ENCODE assay signal across 1 cellular context in the genomic region with DNA sequence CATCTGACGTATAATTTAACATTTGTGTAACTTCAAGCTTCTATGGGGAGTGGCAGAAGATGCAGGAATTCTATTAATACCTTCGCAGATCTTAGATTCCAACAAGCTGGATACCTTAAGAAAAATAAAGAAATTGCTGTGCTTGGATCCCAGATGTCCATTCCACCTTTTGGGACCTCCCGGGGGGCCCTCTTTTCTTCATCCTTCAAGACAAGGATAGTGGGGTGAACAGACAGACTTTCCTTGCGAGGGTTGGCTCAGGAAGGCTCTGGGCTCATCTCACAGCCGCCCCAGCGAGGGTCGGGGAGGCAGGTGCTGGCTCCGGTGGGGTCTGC.
TF ChIP-seq lines count a peak whose summit lies in the region.

No MANE protein-coding gene starts in this region.

TF ChIP-seq in K562, 482 proteins besides CTCF, POLR2A, EP300 and RAD21:
- TF ChIP-seq KDM2B (CRISPR knock-in tag; IDR thresholded peaks at IDR 0.05) (no peak), ZNF311 (CRISPR knock-in tag; IDR thresholded peaks at IDR 0.05) (no peak), ZNF507 (tag; conservative IDR thresholded peaks at IDR 0.05) (no peak), TAF7 (tag; IDR thresholded peaks at IDR 0.05) (no peak), MAFG (tag; conservative IDR thresholded peaks at IDR 0.05) (no peak), SPI1 (IDR thresholded peaks at IDR 0.05; ENCODE audit: borderline replicate concordance, low read depth, low read length) (no peak), CHD4 (IDR thresholded peaks at IDR 0.05; ENCODE audit: insufficient read depth, insufficient replicate concordance, low read depth, low read length, poor library complexity, severe bottlenecking) (no peak), UBTF (IDR thresholded peaks at IDR 0.05; ENCODE audit: borderline replicate concordance in 1 of 2, low read depth in 2 of 2, low read length in 2 of 2) (no peak), CC2D1A (IDR thresholded peaks at IDR 0.05) (no peak), TAL1 (IDR thresholded peaks at IDR 0.05) (no peak), GTF2E2 (tag; IDR thresholded peaks at IDR 0.05) (no peak), NELFE (IDR thresholded peaks at IDR 0.05; ENCODE audit: insufficient read depth, insufficient read length) (no peak), MYC (IDR thresholded peaks at IDR 0.05; ENCODE audit: low read depth, low read length) (no peak), MYC (CRISPR knock-in tag; IDR thresholded peaks at IDR 0.05; ENCODE audit: borderline replicate concordance, low read depth) (no peak), CHD7 (IDR thresholded peaks at IDR 0.05; ENCODE audit: low read depth, low read length) (no peak), HOXB6 (CRISPR knock-in tag; IDR thresholded peaks at IDR 0.05; ENCODE audit: borderline replicate concordance) (no peak), ZNF609 (CRISPR knock-in tag; IDR thresholded peaks at IDR 0.05; ENCODE audit: borderline replicate concordance) (no peak), ZNF347 (CRISPR knock-in tag; IDR thresholded peaks at IDR 0.05; ENCODE audit: low read depth) (no peak), ARID1B (IDR thresholded peaks at IDR 0.05) (no peak), PPARD (CRISPR knock-in tag; IDR thresholded peaks at IDR 0.05) (no peak)
- TF ChIP-seq, protein P1, sequence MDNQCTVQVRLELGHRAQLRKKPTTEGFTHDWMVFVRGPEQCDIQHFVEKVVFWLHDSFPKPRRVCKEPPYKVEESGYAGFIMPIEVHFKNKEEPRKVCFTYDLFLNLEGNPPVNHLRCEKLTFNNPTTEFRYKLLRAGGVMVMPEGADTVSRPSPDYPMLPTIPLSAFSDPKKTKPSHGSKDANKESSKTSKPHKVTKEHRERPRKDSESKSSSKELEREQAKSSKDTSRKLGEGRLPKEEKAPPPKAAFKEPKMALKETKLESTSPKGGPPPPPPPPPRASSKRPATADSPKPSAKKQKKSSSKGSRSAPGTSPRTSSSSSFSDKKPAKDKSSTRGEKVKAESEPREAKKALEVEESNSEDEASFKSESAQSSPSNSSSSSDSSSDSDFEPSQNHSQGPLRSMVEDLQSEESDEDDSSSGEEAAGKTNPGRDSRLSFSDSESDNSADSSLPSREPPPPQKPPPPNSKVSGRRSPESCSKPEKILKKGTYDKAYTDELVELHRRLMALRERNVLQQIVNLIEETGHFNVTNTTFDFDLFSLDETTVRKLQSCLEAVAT (IDR thresholded peaks at IDR 0.05), result no peak
